ENCODE assay signal across 35 cellular contexts in genomic region chr13:85265296-85265695, GRCh38.
"Had no signal": no experiment of that assay in that cellular context is flagged by ENCODE, and none has a peak within 500 bp of the region (broad histone marks: within the 10 kb centered on the region; RNA-seq: fewer than 3 reads in every experiment).

No MANE protein-coding gene starts in this region.

- H3K4me1 ChIP-seq: adrenal gland, body of pancreas, breast epithelium had no signal

- H3K27me3 ChIP-seq: adrenal gland, body of pancreas, brain microvascular endothelial cell, breast epithelium had no signal

- ATAC-seq: activated CD8-positive, alpha-beta T cell treated with anti-CD3 and anti-CD28 coated beads for 36 hours; activated naive CD4-positive, alpha-beta T cell treated with anti-CD3 and anti-CD28 coated beads, Interleukin-2, amount 50 U/mL, for 72 hours; activated T-cell treated with anti-CD3 and anti-CD28 coated beads, Interleukin-2, amount 50 U/mL, for 4 hours; activated T-cell treated with anti-CD3 and anti-CD28 coated beads, Interleukin-2, amount 50 U/mL, for 72 hours; activated T-helper 17 cell treated with anti-CD3 and anti-CD28 coated beads, Interleukin-2, amount 50 U/mL, for 72 hours; body of pancreas had no signal

- FAIRE-seq: astrocyte, colon, TTC549 had no signal

- H3K9me3 ChIP-seq: adrenal gland, body of pancreas had no signal

- H3K27ac ChIP-seq: adrenal gland, body of pancreas, brain microvascular endothelial cell, breast epithelium, cardiac muscle cell, VCaP had no signal

- H3K36me3 ChIP-seq: adrenal gland, brain microvascular endothelial cell, breast epithelium, cardiac muscle cell had no signal

- DNase-seq: activated B cell treated with CpG ODN at 0.5 μM for 24 hours; activated CD4-positive, alpha-beta memory T cell treated with anti-CD3 and anti-CD28 coated beads for 36 hours; activated CD4-positive, alpha-beta T cell treated with anti-CD3 and anti-CD28 coated beads for 4 hours; activated CD4-positive, alpha-beta T cell treated with anti-CD3 and anti-CD28 coated beads, Interleukin-2, amount 10 ng/mL, durations not matched to agents 24 days and 14 days; activated CD4-positive, alpha-beta T cell treated with anti-CD3 and anti-CD28 coated beads, Interleukin-2, amount 50 U/mL, for 1 hour; activated CD4-positive, alpha-beta T cell treated with anti-CD3 and anti-CD28 coated beads, Interleukin-2, amount 50 U/mL, for 4 hours; activated CD4-positive, CD25-positive, alpha-beta regulatory T cell treated with anti-CD3 and anti-CD28 coated beads, Interleukin-2, amount 50 U/mL, for 72 hours; activated CD8-positive, alpha-beta memory T cell treated with anti-CD3 and anti-CD28 coated beads, Interleukin-2, amount 50 U/mL, for 4 hours; activated CD8-positive, alpha-beta T cell treated with anti-CD3 and anti-CD28 coated beads for 36 hours; activated effector memory CD4-positive, alpha-beta T cell treated with anti-CD3 and anti-CD28 coated beads, Interleukin-2, amount 50 U/mL, for 16 hours; activated gamma-delta T cell treated with Interleukin-2 at 50 U/mL for 16 hours; activated naive CD4-positive, alpha-beta T cell; activated naive CD4-positive, alpha-beta T cell treated with anti-CD3 and anti-CD28 coated beads for 36 hours; activated naive CD4-positive, alpha-beta T cell treated with anti-CD3 and anti-CD28 coated beads, Interleukin-2, amount 50 U/mL, for 16 hours; activated naive CD8-positive, alpha-beta T cell treated with anti-CD3 and anti-CD28 coated beads for 36 hours; activated T-cell treated with anti-CD3 and anti-CD28 coated beads for 4 hours; activated T-cell treated with anti-CD3 and anti-CD28 coated beads, Interleukin-2, amount 50 U/mL, for 1 hour; activated T-cell treated with anti-CD3 and anti-CD28 coated beads, Interleukin-2, amount 50 U/mL, for 4 hours; activated T-cell treated with anti-CD3 and anti-CD28 coated beads, Interleukin-2, amount 50 U/mL, for 72 hours; adrenal gland; amniotic stem cell; aorta; body of pancreas; brain microvascular endothelial cell; central memory CD4-positive, alpha-beta T cell; T-helper 2 cell; T-helper 9 cell had no signal

- H3K4me3 ChIP-seq: adrenal gland, body of pancreas, breast epithelium, cardiac muscle cell had no signal
